8 cellular contexts compared by ENCODE assay signal in genomic region chr2:47767880-47768609, GRCh38. TPM values are rescaled to one million over a fixed set of nuclear protein-coding genes. Genes with fewer than 3 reads are reported as not detected.
DNase-seq lines count a peak whose midpoint lies in the region; ATAC-seq and TF ChIP-seq lines count a peak whose summit lies in the region.

No MANE protein-coding gene starts in this region.

- no peak overlapping the region for H3K4me3 Mint-ChIP-seq in activated CD8-positive, alpha-beta T cell treated with anti-CD3 and anti-CD28 coated beads for 36 hours
- H3K4me3 Mint-ChIP-seq in effector memory CD8-positive, alpha-beta T cell, result peak overlapping the region; percentile 56 to 61

- H3K27ac Mint-ChIP-seq in activated CD8-positive, alpha-beta T cell treated with anti-CD3 and anti-CD28 coated beads for 36 hours, result no peak overlapping the region
- H3K27ac Mint-ChIP-seq in effector memory CD8-positive, alpha-beta T cell, result no peak overlapping the region

- no peaks in the 10 kb centered on the region for H3K36me3 Mint-ChIP-seq in activated CD8-positive, alpha-beta T cell treated with anti-CD3 and anti-CD28 coated beads for 36 hours (ENCODE audit: low read depth)
- H3K36me3 Mint-ChIP-seq in effector memory CD8-positive, alpha-beta T cell (ENCODE audit: insufficient read depth), result peaks cover 3% of the 10 kb centered on the region

- CTCF ChIA-PET in activated CD8-positive, alpha-beta T cell treated with anti-CD3 and anti-CD28 coated beads for 36 hours (lab: Charles Lee), result interaction anchor here (0.6 to 4.3 kb wide), 67 partner anchors 8 to 910 kb away, joined by 3 to 61 read pairs (median 4); partner anchors contain the start of genes MSH2 and MSH6

- POLR2A ChIA-PET in activated CD8-positive, alpha-beta T cell treated with anti-CD3 and anti-CD28 coated beads for 36 hours (lab: Charles Lee), result interaction anchor here (0.6 to 0.8 kb wide), 3 partner anchors 15 to 104 kb away, joined by 3 to 4 read pairs (median 3); partner anchors contain the start of gene MSH6

- intact Hi-C loops in activated CD8-positive, alpha-beta T cell treated with anti-CD3 and anti-CD28 coated beads for 36 hours (cut with micrococcal nuclease), result loop anchor here (10.0 kb wide), 2 partner anchors 323 to 433 kb away; no protein-coding TSS in a partner anchor

- H3K9me3 Mint-ChIP-seq in activated CD8-positive, alpha-beta T cell treated with anti-CD3 and anti-CD28 coated beads for 36 hours, result no peaks in the 10 kb centered on the region
- H3K9me3 Mint-ChIP-seq in effector memory CD8-positive, alpha-beta T cell, result no peaks in the 10 kb centered on the region

- TF ChIP-seq CTCF in activated CD8-positive, alpha-beta T cell treated with anti-CD3 and anti-CD28 coated beads for 36 hours (IDR thresholded peaks at IDR 0.05), result peak; percentile 99

- DNase-seq in DMS53 (lab: John Stamatoyannopoulos, UW) (peak; percentile 66), H4 (ENCODE audit: low spot score) (peak; percentile 17), NCI-H2227 (lab: John Stamatoyannopoulos, UW; ENCODE audit: unreplicated experiment) (peak; percentile 72), midbrain (lab: John Stamatoyannopoulos, UW) (peak; percentile 65)
- DNase-seq in activated CD8-positive, alpha-beta T cell treated with anti-CD3 and anti-CD28 coated beads for 36 hours, result peak; percentile 75
- peak; percentile 69 to 78 (median 70) for DNase-seq in effector memory CD8-positive, alpha-beta T cell
- DNase-seq in stimulated activated CD8-positive, alpha-beta memory T cell treated with anti-CD3 and anti-CD28 coated beads, Interleukin-4, amount 100 ng/mL, for 4 hours (ENCODE audit: low read depth in 2 of 2, low spot score in 1 of 2), result peak; percentile 32 to 48

- H3K4me1 Mint-ChIP-seq in activated CD8-positive, alpha-beta T cell treated with anti-CD3 and anti-CD28 coated beads for 36 hours (ENCODE audit: low read depth), result peaks cover 4% of the 10 kb centered on the region
- H3K4me1 Mint-ChIP-seq in effector memory CD8-positive, alpha-beta T cell (ENCODE audit: low read depth in 2 of 2), result peaks cover 6 to 8% of the 10 kb centered on the region in 2 donors

- H3K27me3 Mint-ChIP-seq in activated CD8-positive, alpha-beta T cell treated with anti-CD3 and anti-CD28 coated beads for 36 hours, result peaks cover 1% of the 10 kb centered on the region
- peaks cover 0 to 12% of the 10 kb centered on the region in 2 donors for H3K27me3 Mint-ChIP-seq in effector memory CD8-positive, alpha-beta T cell

- peak; percentile 94 for ATAC-seq in activated CD8-positive, alpha-beta T cell treated with anti-CD3 and anti-CD28 coated beads for 36 hours
- ATAC-seq in effector memory CD8-positive, alpha-beta T cell (replicated peaks), result peak; percentile 93
- no peak for ATAC-seq in HG03460 (IDR thresholded peaks at IDR 0.05; ENCODE audit: unreplicated experiment)

RNA-seq across cellular contexts. Expression of gene MSH6, which starts 14.9 kb away (rescaled TPM):
- total RNA-seq in H4 (2014; rRNA removed; shearing (Covaris generic)), result 66.7 and 67.8 TPM in 2 replicates
- 100 to 1,000 TPM; 145 to 151 TPM for total RNA-seq in activated CD8-positive, alpha-beta T cell treated with anti-CD3 and anti-CD28 coated beads for 36 hours

Comparison
In these comparisons a context has a peak if more than half of its experiments do, and no peak if none do; other contexts are left out.
1. DNase-seq: peak in every context shown above with its lines; median percentile 75 in activated CD8-positive, alpha-beta T cell treated with anti-CD3 and anti-CD28 coated beads for 36 hours; 72 in NCI-H2227; 70 in effector memory CD8-positive, alpha-beta T cell; 66 in DMS53; 65 in midbrain; 40 in stimulated activated CD8-positive, alpha-beta memory T cell treated with anti-CD3 and anti-CD28 coated beads, Interleukin-4, amount 100 ng/mL, for 4 hours; 17 in H4.